ENCODE assay signal across 10 cellular contexts in the genomic region with DNA sequence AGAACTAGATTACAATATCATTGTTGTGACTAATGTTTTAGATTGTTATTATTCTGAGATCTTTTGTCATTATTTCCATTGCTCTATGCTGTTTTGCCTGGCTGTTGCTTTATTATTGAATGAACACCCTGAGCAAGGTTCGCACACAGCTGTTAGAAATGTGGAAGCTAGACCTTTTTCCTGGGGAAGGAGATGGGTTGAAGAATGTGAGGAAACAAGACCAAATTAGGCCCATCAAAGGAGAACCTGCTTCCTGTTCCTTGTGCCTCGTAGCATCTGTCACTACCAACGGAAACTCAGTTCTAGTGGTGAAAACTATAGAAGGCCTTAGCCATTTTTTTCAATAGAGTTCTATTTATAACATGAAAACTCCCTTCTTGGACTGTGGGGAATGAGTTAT.
DNase-seq lines count a peak whose midpoint lies in the region; ATAC-seq, FAIRE-seq and TF ChIP-seq lines count a peak whose summit lies in the region.
"Had no signal": no experiment of that assay in that cellular context is flagged by ENCODE, and none has a peak within 500 bp of the region (broad histone marks: within the 10 kb centered on the region; RNA-seq: fewer than 3 reads in every experiment).

No MANE protein-coding gene starts in this region.

- no peak for FAIRE-seq in GM12878 (lab: Jason Lieb, UNC)

- in situ Hi-C loops in GM12878 (cut with MboI) = no loop called here

- no peaks in the 10 kb centered on the region for H3K9me3 ChIP-seq in GM12878 (replicated peaks; ENCODE audit: control insufficient read depth, insufficient read depth, low read length)
- H3K9me3 ChIP-seq in naive thymus-derived CD4-positive, alpha-beta T cell (ENCODE audit: control insufficient read depth in 2 of 3, low read length in 3 of 3) = no peaks in the 10 kb centered on the region
- H3K9me3 ChIP-seq in ovary = no peaks in the 10 kb centered on the region

- SMC1A ChIA-PET in GM12878 (lab: Charles Lee; ENCODE audit: uncharacterized antibody, unreplicated experiment) = interaction anchor here (0.8 to 1.6 kb wide), 5 partner anchors 10 to 220 kb away, joined by 3 to 8 read pairs (median 3); no protein-coding TSS in a partner anchor

- H3K4me2 ChIP-seq in GM12878 (ENCODE audit: control insufficient read depth, insufficient read depth) = no peak overlapping the region
- H3K4me2 ChIP-seq: neural progenitor cell had no signal

- H3K27me3 Mint-ChIP-seq in naive thymus-derived CD4-positive, alpha-beta T cell = peaks cover 0 to 4% (median 0%) of the 10 kb centered on the region in 5 donors

- RAD21 ChIA-PET in GM12878 (lab: Charles Lee; ENCODE audit: unreplicated experiment) = interaction anchor here (0.7 to 1.3 kb wide), 3 partner anchors 12 to 222 kb away, joined by 3 read pairs; no protein-coding TSS in a partner anchor

- CTCF ChIA-PET in GM12878 (lab: Yijun Ruan, JAX) = interaction anchor here (1.0 to 1.5 kb wide), 7 partner anchors 17 to 218 kb away, joined by 3 to 5 read pairs (median 3); no protein-coding TSS in a partner anchor
- CTCF ChIA-PET in naive thymus-derived CD4-positive, alpha-beta T cell (lab: Charles Lee) = interaction anchor here (0.6 kb wide), 1 partner anchor 1015 kb away, joined by 4 read pairs; no protein-coding TSS in a partner anchor

- DNase-seq in GM12865 (ENCODE audit: low read depth) (peak; percentile 45), GM12878 (ENCODE audit: low read depth, low spot score) (no peak), NCI-H1930 (lab: John Stamatoyannopoulos, UW) (no peak), ovary (no peak)
- DNase-seq in naive thymus-derived CD4-positive, alpha-beta T cell = peak in 6 of 9 donors; percentile 12 to 45 (median 35)
- no peak for DNase-seq in stimulated activated CD4-positive, alpha-beta T cell treated with anti-CD3 and anti-CD28 coated beads, Interleukin-2, amount 100 ng/mL, for 48 hours
- DNase-seq: NCI-H1436 treated with DMSO at 0.1 percent for 48 hours had no signal

- peak; percentile 49 for ATAC-seq in HG03066 (IDR thresholded peaks at IDR 0.05; ENCODE audit: low read depth, unreplicated experiment)
- ATAC-seq in GM12878 = no peak; the same call in 2 of the 3 replicates
- ATAC-seq in naive thymus-derived CD4-positive, alpha-beta T cell = peak; percentile 45
- no peak for ATAC-seq in HG02642 (IDR thresholded peaks at IDR 0.05; ENCODE audit: poor library complexity, unreplicated experiment)

- no peak for TF ChIP-seq CTCF in GM12865 (IDR thresholded peaks at IDR 0.05; ENCODE audit: insufficient read depth, low read depth, low read length, missing control alignments)
- TF ChIP-seq CTCF in GM12878 (IDR thresholded peaks at IDR 0.05 in 2 of 3, conservative IDR thresholded peaks at IDR 0.05 in 1 of 3; ENCODE audit: control insufficient read depth in 2 of 3, extremely low read depth in 1 of 3, insufficient read depth in 1 of 3, low read depth in 3 of 3, low read length in 3 of 3) = no peak
- TF ChIP-seq CTCF in ovary (IDR thresholded peaks at IDR 0.05) = no peak

- H3K27me3 ChIP-seq in GM12878 (replicated peaks in 1 of 2; ENCODE audit: control insufficient read depth in 2 of 2, insufficient read depth in 2 of 2, low read length in 1 of 2) (no peaks in the 10 kb centered on the region), ovary (no peaks in the 10 kb centered on the region)
- H3K27me3 ChIP-seq in naive thymus-derived CD4-positive, alpha-beta T cell (ENCODE audit: control insufficient read depth in 2 of 2, insufficient read depth in 2 of 2, low read length in 2 of 2) = no peaks in the 10 kb centered on the region
- H3K27me3 ChIP-seq: neural progenitor cell had no signal

- TF ChIP-seq RAD21 in GM12878 (IDR thresholded peaks at IDR 0.05; ENCODE audit: insufficient read depth, low read depth, low read length) = no peak

- peaks cover 5% of the 10 kb centered on the region for H3K79me2 ChIP-seq in GM12878 (ENCODE audit: control insufficient read depth, insufficient read depth, low read length)

- BruUV-seq in GM12878 (replicated peaks; lab: Mats Ljungman, UMichigan) = no TSS peak

- no peak for TF ChIP-seq EP300 in GM12878 (IDR thresholded peaks at IDR 0.05; ENCODE audit: borderline replicate concordance in 1 of 2, control insufficient read depth in 1 of 2, low read depth in 2 of 2, low read length in 2 of 2)
- TF ChIP-seq EP300 in ovary (IDR thresholded peaks at IDR 0.05) = no peak

- H4K20me1 ChIP-seq in GM12878 (ENCODE audit: control insufficient read depth, insufficient read depth) = no peaks in the 10 kb centered on the region

- peaks cover 5 to 11% of the 10 kb centered on the region in 2 experiments; a peak in 2 of 4 replicates for H3K36me3 ChIP-seq in GM12878 (ENCODE audit: control insufficient read depth in 2 of 2, insufficient read depth in 2 of 2, low read length in 1 of 2)
- H3K36me3 ChIP-seq in naive thymus-derived CD4-positive, alpha-beta T cell (ENCODE audit: control insufficient read depth in 2 of 3, insufficient read depth in 3 of 3, low read length in 3 of 3) = no peaks in the 10 kb centered on the region
- no peaks in the 10 kb centered on the region for H3K36me3 ChIP-seq in ovary
- H3K36me3 ChIP-seq: neural progenitor cell had no signal

- TF ChIP-seq POLR2A in GM12878 (IDR thresholded peaks at IDR 0.05; ENCODE audit: low read depth, low read length) (no peak), ovary (IDR thresholded peaks at IDR 0.05) (no peak)

- intact Hi-C loops in GM12878 (cut with micrococcal nuclease; ENCODE audit: unreplicated experiment) (no loop called here), ovary (cut with DNase I) (loop anchor here in 2 of 4 donors (10.0 kb wide), 2 partner anchors 59 to 69 kb away; a partner anchor contains a TSS)
- intact Hi-C loops in naive thymus-derived CD4-positive, alpha-beta T cell (cut with micrococcal nuclease) = loop anchor here in 1 of 2 donors (2.0 kb wide), 1 partner anchor 15 kb away; no protein-coding TSS in a partner anchor

- WGBS in GM12878 (ENCODE audit: insufficient coverage, insufficient replicate concordance, low lambda C conversion rate, missing lambda C conversion rate) = 39% methylated on average over 3 of the region's 3 CpGs
- WGBS in ovary, 3 donors = 6 to 24% (median 12%) methylated on average over 3 of the region's 3 CpGs

- H3K4me1 Mint-ChIP-seq in naive thymus-derived CD4-positive, alpha-beta T cell = peaks cover 8 to 33% (median 27%) of the 10 kb centered on the region in 7 donors

- H3K4me1 ChIP-seq in GM12878 (ENCODE audit: control insufficient read depth, insufficient read depth, low read length) (peaks cover 4% of the 10 kb centered on the region; the same call in 1 of the 2 replicates), ovary (ENCODE audit: insufficient read depth) (peaks cover 32% of the 10 kb centered on the region)
- H3K4me1 ChIP-seq in naive thymus-derived CD4-positive, alpha-beta T cell (ENCODE audit: control insufficient read depth in 2 of 2, insufficient read depth in 2 of 2, low read length in 2 of 2) = peaks cover 0 to 12% of the 10 kb centered on the region in 2 donors

- H3K9ac ChIP-seq in GM12878 (ENCODE audit: control insufficient read depth, insufficient read depth, low read length) = no peak overlapping the region
- H3K9ac ChIP-seq: neural progenitor cell had no signal

- H3K4me3 ChIP-seq in GM12865 (ENCODE audit: low read depth, low read length) (no peak overlapping the region), GM12878 (no peak overlapping the region), ovary (no peak overlapping the region)
- H3K4me3 ChIP-seq in naive thymus-derived CD4-positive, alpha-beta T cell (ENCODE audit: low read length) = no peak overlapping the region
- H3K4me3 ChIP-seq: neural progenitor cell had no signal

- peak overlapping the region; percentile 27 to 87 (median 73) for H3K27ac Mint-ChIP-seq in naive thymus-derived CD4-positive, alpha-beta T cell
- H3K27ac Mint-ChIP-seq: neural progenitor cell had no signal

- H2AFZ ChIP-seq in GM12878 (ENCODE audit: control insufficient read depth, low read depth, low read length) = no peak overlapping the region
- H2AFZ ChIP-seq: neural progenitor cell had no signal

- peak overlapping the region in 2 of 10 donors; percentile 17 to 52 for H3K4me3 Mint-ChIP-seq in naive thymus-derived CD4-positive, alpha-beta T cell
- H3K4me3 Mint-ChIP-seq: neural progenitor cell had no signal

- peak overlapping the region; percentile 9; the same call in 1 of the 2 replicates for H3K27ac ChIP-seq in GM12878 (ENCODE audit: control insufficient read depth, insufficient read depth)
- peak overlapping the region; percentile 4 for H3K27ac ChIP-seq in naive thymus-derived CD4-positive, alpha-beta T cell (ENCODE audit: low read depth, low read length)
- H3K27ac ChIP-seq in ovary = peak overlapping the region in 1 of 2 donors; percentile 88
- H3K27ac ChIP-seq: neural progenitor cell had no signal

- peaks cover 0 to 4% (median 0%) of the 10 kb centered on the region in 11 donors for H3K9me3 Mint-ChIP-seq in naive thymus-derived CD4-positive, alpha-beta T cell

- POLR2A ChIA-PET in GM12878 (lab: Charles Lee) = no interaction called here
- POLR2A ChIA-PET in naive thymus-derived CD4-positive, alpha-beta T cell (lab: Charles Lee) = no interaction called here

- H3K36me3 Mint-ChIP-seq in naive thymus-derived CD4-positive, alpha-beta T cell = peaks cover 0 to 7% (median 6%) of the 10 kb centered on the region in 5 donors

TF ChIP-seq in GM12878, 131 proteins besides CTCF, POLR2A, EP300 and RAD21:
- TF ChIP-seq BRCA1 (IDR thresholded peaks at IDR 0.05; ENCODE audit: low read depth, low read length) = no peak
- TF ChIP-seq EED (IDR thresholded peaks at IDR 0.05; ENCODE audit: low read depth) = peak; percentile 63
- peak; percentile 36; the same call in 1 of the 2 replicates for TF ChIP-seq NFIC (IDR thresholded peaks at IDR 0.05; ENCODE audit: low read depth, low read length)
- no peak for TF ChIP-seq BCL11A (IDR thresholded peaks at IDR 0.05; ENCODE audit: low read depth, low read length)
- TF ChIP-seq SRF (IDR thresholded peaks at IDR 0.05; ENCODE audit: low read depth in 2 of 2, low read length in 2 of 2) = peak; percentile 63 to 95; a peak in 3 of 4 replicates
- TF ChIP-seq MEF2A (IDR thresholded peaks at IDR 0.05; ENCODE audit: insufficient read depth, low read depth, low read length) = peak; percentile 84
- 0 out of 2 replicates have a peak, but pooled peaks have one; percentile 11 for TF ChIP-seq YY1 (IDR thresholded peaks at IDR 0.05; ENCODE audit: low read depth, low read length)
- TF ChIP-seq RUNX3 (IDR thresholded peaks at IDR 0.05; ENCODE audit: low read length) = peak; percentile 32; the same call in 1 of the 2 replicates
- no peak for TF ChIP-seq MTA2 (IDR thresholded peaks at IDR 0.05; ENCODE audit: low read depth)
- peak in 1 of 2 experiments; percentile 46; a peak in 1 of 4 replicates for TF ChIP-seq ETV6 (conservative IDR thresholded peaks at IDR 0.05 in 1 of 2, IDR thresholded peaks at IDR 0.05 in 1 of 2; ENCODE audit: borderline replicate concordance in 1 of 2, low read depth in 1 of 2)
- TF ChIP-seq RFX5 (IDR thresholded peaks at IDR 0.05; ENCODE audit: low read depth, low read length) = no peak

Comparison
In these comparisons a context has a peak if more than half of its experiments do, and no peak if none do; other contexts are left out.
1. DNase-seq: peak in GM12865 (single experiment) and naive thymus-derived CD4-positive, alpha-beta T cell (6 of 9); none in GM12878 (single experiment), NCI-H1930 (0 of 2), stimulated activated CD4-positive, alpha-beta T cell treated with anti-CD3 and anti-CD28 coated beads, Interleukin-2, amount 100 ng/mL, for 48 hours (0 of 2) and ovary (0 of 5).
2. ATAC-seq: peak in HG03066 (single experiment) and naive thymus-derived CD4-positive, alpha-beta T cell (single experiment); none in GM12878 (single experiment) and HG02642 (single experiment).